ENCODE assay signal across 18 cellular contexts in genomic region chr18:59377938-59378337, GRCh38. TPM values are rescaled to one million over a fixed set of nuclear protein-coding genes. Genes with fewer than 3 reads are reported as not detected.
DNase-seq lines count a peak whose midpoint lies in the region; ATAC-seq and TF ChIP-seq lines count a peak whose summit lies in the region.
"Had no signal": no experiment of that assay in that cellular context is flagged by ENCODE, and none has a peak within 500 bp of the region (broad histone marks: within the 10 kb centered on the region; RNA-seq: fewer than 3 reads in every experiment).

No MANE protein-coding gene starts in this region.

- no peak overlapping the region for H2AFZ ChIP-seq in neural progenitor cell (replicated peaks)
- H2AFZ ChIP-seq: GM23338 had no signal

- H3K79me2 ChIP-seq in neural progenitor cell (ENCODE audit: low read depth), result no peaks in the 10 kb centered on the region

- TF ChIP-seq CTCF in WERI-Rb-1 (IDR thresholded peaks at IDR 0.05; ENCODE audit: low read depth, low read length) (no peak), neural progenitor cell (IDR thresholded peaks at IDR 0.05) (no peak)

- H3K9me3 ChIP-seq in WERI-Rb-1 (ENCODE audit: severe bottlenecking) (no peaks in the 10 kb centered on the region), neural progenitor cell (ENCODE audit: low read depth) (no peaks in the 10 kb centered on the region)

- H4K20me1 ChIP-seq in neural progenitor cell (ENCODE audit: low read depth), result no peaks in the 10 kb centered on the region

- H3K4me2 ChIP-seq in neural progenitor cell, result peak overlapping the region; percentile 68
- H3K4me2 ChIP-seq: GM23338 had no signal

- H3K4me3 Mint-ChIP-seq in activated T-cell treated with anti-CD3 and anti-CD28 coated beads, Interleukin-2, amount 50 U/mL, for 24 hours, result no peak overlapping the region
- no peak overlapping the region for H3K4me3 Mint-ChIP-seq in neural progenitor cell
- H3K4me3 Mint-ChIP-seq in stimulated activated naive CD8-positive, alpha-beta T cell treated with anti-CD3 and anti-CD28 coated beads, Interleukin-15, Interleukin-2, amounts not matched to agents 100 ng/mL and 50 ng/mL, for 24 hours, result peak overlapping the region; percentile 21
- H3K4me3 Mint-ChIP-seq in natural killer cell treated with Interleukin-12 subunit alpha and Interleukin-12 subunit beta and Interleukin-15 and Interleukin-18, amount 100 ng/mL, for 72 hours, result no peak overlapping the region
- H3K4me3 Mint-ChIP-seq: CD4-positive, alpha-beta T cell; GM23338 had no signal

- ATAC-seq in natural killer cell treated with Interleukin-12 subunit alpha and Interleukin-12 subunit beta and Interleukin-15 and Interleukin-18, amount 100 ng/mL, for 72 hours, result no peak
- ATAC-seq in HG02623 (IDR thresholded peaks at IDR 0.05; ENCODE audit: unreplicated experiment), result no peak
- ATAC-seq: GM12878, GM23338, HepG2 had no signal

- H3K9me3 Mint-ChIP-seq in activated T-cell treated with anti-CD3 and anti-CD28 coated beads, Interleukin-2, amount 50 U/mL, for 24 hours, result no peaks in the 10 kb centered on the region
- H3K9me3 Mint-ChIP-seq in neural progenitor cell, result peaks cover 12% of the 10 kb centered on the region
- H3K9me3 Mint-ChIP-seq in stimulated activated naive CD8-positive, alpha-beta T cell treated with anti-CD3 and anti-CD28 coated beads, Interleukin-15, Interleukin-2, amounts not matched to agents 100 ng/mL and 50 ng/mL, for 24 hours, result no peaks in the 10 kb centered on the region
- H3K9me3 Mint-ChIP-seq in natural killer cell treated with Interleukin-12 subunit alpha and Interleukin-12 subunit beta and Interleukin-15 and Interleukin-18, amount 100 ng/mL, for 72 hours, result no peaks in the 10 kb centered on the region
- H3K9me3 Mint-ChIP-seq: CD4-positive, alpha-beta T cell; GM23338 had no signal

- peak overlapping the region; percentile 20 for H3K27ac Mint-ChIP-seq in activated T-cell treated with anti-CD3 and anti-CD28 coated beads, Interleukin-2, amount 50 U/mL, for 24 hours
- no peak overlapping the region for H3K27ac Mint-ChIP-seq in neural progenitor cell
- H3K27ac Mint-ChIP-seq in stimulated activated naive CD8-positive, alpha-beta T cell treated with anti-CD3 and anti-CD28 coated beads, Interleukin-15, Interleukin-2, amounts not matched to agents 100 ng/mL and 50 ng/mL, for 24 hours, result peak overlapping the region; percentile 81
- H3K27ac Mint-ChIP-seq in natural killer cell treated with Interleukin-12 subunit alpha and Interleukin-12 subunit beta and Interleukin-15 and Interleukin-18, amount 100 ng/mL, for 72 hours, result no peak overlapping the region
- H3K27ac Mint-ChIP-seq: CD4-positive, alpha-beta T cell; GM23338 had no signal

- peaks cover 15% of the 10 kb centered on the region for H3K4me1 Mint-ChIP-seq in activated T-cell treated with anti-CD3 and anti-CD28 coated beads, Interleukin-2, amount 50 U/mL, for 24 hours (ENCODE audit: low read depth)
- peaks cover 55% of the 10 kb centered on the region for H3K4me1 Mint-ChIP-seq in neural progenitor cell
- H3K4me1 Mint-ChIP-seq in stimulated activated naive CD8-positive, alpha-beta T cell treated with anti-CD3 and anti-CD28 coated beads, Interleukin-15, Interleukin-2, amounts not matched to agents 100 ng/mL and 50 ng/mL, for 24 hours (ENCODE audit: low read depth), result peaks cover 44% of the 10 kb centered on the region
- H3K4me1 Mint-ChIP-seq in natural killer cell treated with Interleukin-12 subunit alpha and Interleukin-12 subunit beta and Interleukin-15 and Interleukin-18, amount 100 ng/mL, for 72 hours (ENCODE audit: low read depth in 2 of 2), result no peaks in the 10 kb centered on the region

- H3F3A ChIP-seq in neural progenitor cell (ENCODE audit: low read depth), result peaks cover 45% of the 10 kb centered on the region

- no peak for DNase-seq in activated T-cell treated with anti-CD3 and anti-CD28 coated beads, Interleukin-2, amount 50 U/mL, for 24 hours
- no peak for DNase-seq in activated T-cell treated with anti-CD3 and anti-CD28 coated beads for 4 hours
- no peak for DNase-seq in WERI-Rb-1
- no peak for DNase-seq in neural progenitor cell (ENCODE audit: low spot score)
- no peak for DNase-seq in COR-L47 (lab: John Stamatoyannopoulos, UW)
- no peak for DNase-seq in natural killer cell treated with Interleukin-12 subunit alpha and Interleukin-12 subunit beta and Interleukin-15 and Interleukin-18, amount 100 ng/mL, for 72 hours (ENCODE audit: low spot score)
- DNase-seq: ACHN; C1 segment of cervical spinal cord; CD4-positive, alpha-beta T cell; DMS79; H7 had no signal

- H3K27ac ChIP-seq in WERI-Rb-1 (peak overlapping the region; percentile 85), neural progenitor cell (peak overlapping the region; percentile 91)

- H3K9ac ChIP-seq in neural progenitor cell, result no peak overlapping the region

- H3K4me3 ChIP-seq in WERI-Rb-1 (ENCODE audit: low read depth, low read length) (no peak overlapping the region), neural progenitor cell (no peak overlapping the region)
- H3K4me3 ChIP-seq: GM12878, GM23338 had no signal

- peaks cover 76% of the 10 kb centered on the region for H3K4me1 ChIP-seq in neural progenitor cell

- H3K36me3 Mint-ChIP-seq in activated T-cell treated with anti-CD3 and anti-CD28 coated beads, Interleukin-2, amount 50 U/mL, for 24 hours (ENCODE audit: low read depth), result no peaks in the 10 kb centered on the region
- H3K36me3 Mint-ChIP-seq in neural progenitor cell, result no peaks in the 10 kb centered on the region
- H3K36me3 Mint-ChIP-seq in stimulated activated naive CD8-positive, alpha-beta T cell treated with anti-CD3 and anti-CD28 coated beads, Interleukin-15, Interleukin-2, amounts not matched to agents 100 ng/mL and 50 ng/mL, for 24 hours (ENCODE audit: low read depth), result no peaks in the 10 kb centered on the region
- H3K36me3 Mint-ChIP-seq in natural killer cell treated with Interleukin-12 subunit alpha and Interleukin-12 subunit beta and Interleukin-15 and Interleukin-18, amount 100 ng/mL, for 72 hours, result no peaks in the 10 kb centered on the region

- H3K27me3 ChIP-seq in WERI-Rb-1 (ENCODE audit: insufficient read depth, low read depth, severe bottlenecking) (no peaks in the 10 kb centered on the region), neural progenitor cell (no peaks in the 10 kb centered on the region)

- H3K36me3 ChIP-seq in WERI-Rb-1 (no peaks in the 10 kb centered on the region), neural progenitor cell (no peaks in the 10 kb centered on the region)

- H3K27me3 Mint-ChIP-seq in activated T-cell treated with anti-CD3 and anti-CD28 coated beads, Interleukin-2, amount 50 U/mL, for 24 hours, result peaks cover 44% of the 10 kb centered on the region
- peaks cover 26% of the 10 kb centered on the region for H3K27me3 Mint-ChIP-seq in neural progenitor cell (ENCODE audit: insufficient read depth, low read depth)
- peaks cover 45% of the 10 kb centered on the region for H3K27me3 Mint-ChIP-seq in stimulated activated naive CD8-positive, alpha-beta T cell treated with anti-CD3 and anti-CD28 coated beads, Interleukin-15, Interleukin-2, amounts not matched to agents 100 ng/mL and 50 ng/mL, for 24 hours
- peaks cover 37 to 46% of the 10 kb centered on the region in 2 donors for H3K27me3 Mint-ChIP-seq in natural killer cell treated with Interleukin-12 subunit alpha and Interleukin-12 subunit beta and Interleukin-15 and Interleukin-18, amount 100 ng/mL, for 72 hours

RNA-seq across cellular contexts. Expression of gene LMAN1, which starts 18.9 kb away (rescaled TPM):
- 276 and 338 TPM in 2 replicates for total RNA-seq in neural progenitor cell (ENCODE audit: low replicate concordance)
- total RNA-seq in natural killer cell treated with Interleukin-12 subunit alpha and Interleukin-12 subunit beta and Interleukin-15 and Interleukin-18, amount 100 ng/mL, for 72 hours, result 100 to 1,000 TPM; 124 to 146 TPM

RNA-seq across cellular contexts. Expression of gene CPLX4, which starts 59.5 kb away (rescaled TPM):
- 0.12 and 2.2 TPM in 2 replicates for total RNA-seq in neural progenitor cell (ENCODE audit: low replicate concordance)
- not detected for total RNA-seq in natural killer cell treated with Interleukin-12 subunit alpha and Interleukin-12 subunit beta and Interleukin-15 and Interleukin-18, amount 100 ng/mL, for 72 hours
- total RNA-seq: A172; CD4-positive, alpha-beta T cell; G401; GM12878; GM23338; H7; HepG2 had no signal

Comparison
In these comparisons a context has a peak if more than half of its experiments do, and no peak if none do; other contexts are left out.
1. H3K27ac Mint-ChIP-seq: peak in activated T-cell treated with anti-CD3 and anti-CD28 coated beads, Interleukin-2, amount 50 U/mL, for 24 hours (single experiment) and stimulated activated naive CD8-positive, alpha-beta T cell treated with anti-CD3 and anti-CD28 coated beads, Interleukin-15, Interleukin-2, amounts not matched to agents 100 ng/mL and 50 ng/mL, for 24 hours (single experiment); none in neural progenitor cell (single experiment) and natural killer cell treated with Interleukin-12 subunit alpha and Interleukin-12 subunit beta and Interleukin-15 and Interleukin-18, amount 100 ng/mL, for 72 hours (0 of 2).